Comparison of ENCODE assay signal across 23 cellular contexts in genomic region chr4:78468272-78468671, GRCh38.
DNase-seq lines count a peak whose midpoint lies in the region; ATAC-seq, FAIRE-seq and TF ChIP-seq lines count a peak whose summit lies in the region.
"Had no signal": no experiment of that assay in that cellular context is flagged by ENCODE, and none has a peak within 500 bp of the region (broad histone marks: within the 10 kb centered on the region; RNA-seq: fewer than 3 reads in every experiment).

No MANE protein-coding gene starts in this region.

- TF ChIP-seq CTCF in HepG2 (CRISPR knock-in tag; IDR thresholded peaks at IDR 0.05) (no peak), right lobe of liver (IDR thresholded peaks at IDR 0.05) (no peak), nephron progenitor cell (IDR thresholded peaks at IDR 0.05) (no peak)

- H3K4me2 ChIP-seq in HepG2 (ENCODE audit: low read depth, low read length), result no peak overlapping the region
- H3K4me2 ChIP-seq: BLaER1 had no signal

- DNase-seq in HepG2 (ENCODE audit: low spot score), result no peak
- no peak for DNase-seq in right lobe of liver
- DNase-seq in nephron progenitor cell, result no peak
- no peak for DNase-seq in stimulated activated naive CD8-positive, alpha-beta T cell treated with anti-CD3 and anti-CD28 coated beads, Interleukin-15, amount 100 ng/mL, for 72 hours
- no peak for DNase-seq in activated T-cell treated with anti-CD3 and anti-CD28 coated beads, Interleukin-2, amount 50 U/mL, for 24 hours
- DNase-seq: 8988T; ACHN; BE2C; C1 segment of cervical spinal cord; Calu3; CD4-positive, alpha-beta memory T cell; CD4-positive, CD25-positive, alpha-beta regulatory T cell; CD8-positive, alpha-beta memory T cell; COR-L47; DMS79 treated with DMSO at 0.1 percent for 48 hours; GF-D8 had no signal

- no peak overlapping the region for H2AFZ ChIP-seq in HepG2 (ENCODE audit: low read length)

- no peaks in the 10 kb centered on the region for H3K79me2 ChIP-seq in HepG2 (ENCODE audit: insufficient read depth, low read length)

- in situ Hi-C loops in HepG2 (cut with HindIII; ENCODE audit: extremely low pct_ligation_motif_present, low pct_unique_long_range_greater_than_20kb), result no loop called here

- H4K20me1 ChIP-seq in HepG2 (ENCODE audit: insufficient read depth, low read length), result no peaks in the 10 kb centered on the region
- H4K20me1 ChIP-seq: BLaER1 had no signal

- no peak for FAIRE-seq in HepG2 (lab: Jason Lieb, UNC)
- FAIRE-seq: A204.1, D721Med, G401.6, GM12891, GM19239 had no signal

- CTCF ChIA-PET in HepG2 (lab: Yijun Ruan, JAX; ENCODE audit: low intra/inter-chr PET ratio, low total read pairs), result no interaction called here

- H3K36me3 Mint-ChIP-seq in nephron progenitor cell (ENCODE audit: low read depth), result peaks cover 83% of the 10 kb centered on the region
- H3K36me3 Mint-ChIP-seq in activated T-cell treated with anti-CD3 and anti-CD28 coated beads, Interleukin-2, amount 50 U/mL, for 24 hours (ENCODE audit: low read depth), result no peaks in the 10 kb centered on the region
- H3K36me3 Mint-ChIP-seq: CD14-positive monocyte; CD4-positive, alpha-beta memory T cell; CD4-positive, CD25-positive, alpha-beta regulatory T cell; CD8-positive, alpha-beta memory T cell had no signal

- no peak for TF ChIP-seq RAD21 in HepG2 (CRISPR knock-in tag; IDR thresholded peaks at IDR 0.05)

- H3K4me3 ChIP-seq in HepG2 (replicated peaks in 1 of 3; ENCODE audit: insufficient read depth in 1 of 3, low read depth in 2 of 3, low read length in 3 of 3), result no peak overlapping the region
- no peak overlapping the region for H3K4me3 ChIP-seq in right lobe of liver
- H3K4me3 ChIP-seq: BLaER1 had no signal

- H3K27ac ChIP-seq in HepG2 (ENCODE audit: extremely low read length, insufficient read depth, low read length) (no peak overlapping the region), right lobe of liver (no peak overlapping the region)
- H3K27ac ChIP-seq: BLaER1 had no signal

- no peaks in the 10 kb centered on the region for H3K4me1 Mint-ChIP-seq in nephron progenitor cell
- no peaks in the 10 kb centered on the region for H3K4me1 Mint-ChIP-seq in stimulated activated naive CD8-positive, alpha-beta T cell treated with anti-CD3 and anti-CD28 coated beads, Interleukin-15, amount 100 ng/mL, for 72 hours
- H3K4me1 Mint-ChIP-seq in activated T-cell treated with anti-CD3 and anti-CD28 coated beads, Interleukin-2, amount 50 U/mL, for 24 hours (ENCODE audit: low read depth), result no peaks in the 10 kb centered on the region
- H3K4me1 Mint-ChIP-seq: CD14-positive monocyte; CD4-positive, alpha-beta memory T cell; CD4-positive, CD25-positive, alpha-beta regulatory T cell; CD8-positive, alpha-beta memory T cell had no signal

- TF ChIP-seq EP300 in HepG2 (IDR thresholded peaks at IDR 0.05; ENCODE audit: low read depth in 2 of 2, low read length in 2 of 2) (no peak), HepG2 (CRISPR knock-in tag; IDR thresholded peaks at IDR 0.05; ENCODE audit: borderline replicate concordance) (no peak)

- H3K27ac Mint-ChIP-seq in nephron progenitor cell, result peak overlapping the region; percentile 1
- no peak overlapping the region for H3K27ac Mint-ChIP-seq in stimulated activated naive CD8-positive, alpha-beta T cell treated with anti-CD3 and anti-CD28 coated beads, Interleukin-15, amount 100 ng/mL, for 72 hours
- H3K27ac Mint-ChIP-seq in activated T-cell treated with anti-CD3 and anti-CD28 coated beads, Interleukin-2, amount 50 U/mL, for 24 hours, result no peak overlapping the region
- H3K27ac Mint-ChIP-seq: CD14-positive monocyte; CD4-positive, alpha-beta memory T cell; CD4-positive, CD25-positive, alpha-beta regulatory T cell had no signal

- no peak overlapping the region for H3K4me3 Mint-ChIP-seq in nephron progenitor cell
- H3K4me3 Mint-ChIP-seq in stimulated activated naive CD8-positive, alpha-beta T cell treated with anti-CD3 and anti-CD28 coated beads, Interleukin-15, amount 100 ng/mL, for 72 hours, result no peak overlapping the region
- H3K4me3 Mint-ChIP-seq in activated T-cell treated with anti-CD3 and anti-CD28 coated beads, Interleukin-2, amount 50 U/mL, for 24 hours, result no peak overlapping the region
- H3K4me3 Mint-ChIP-seq: CD14-positive monocyte; CD4-positive, alpha-beta memory T cell; CD4-positive, CD25-positive, alpha-beta regulatory T cell; CD8-positive, alpha-beta memory T cell had no signal

- no peaks in the 10 kb centered on the region for H3K4me1 ChIP-seq in HepG2 (ENCODE audit: insufficient read depth, low read length)
- no peaks in the 10 kb centered on the region for H3K4me1 ChIP-seq in right lobe of liver
- H3K4me1 ChIP-seq: BE2C, BLaER1 had no signal

- 82% methylated on average over 3 of the region's 3 CpGs for WGBS in HepG2 (ENCODE audit: low lambda C conversion rate)
- 49% methylated on average over 3 of the region's 3 CpGs for WGBS in right lobe of liver (ENCODE audit: insufficient coverage, low coverage, low lambda C conversion rate, missing lambda C conversion rate)

- H3K9ac ChIP-seq in HepG2 (ENCODE audit: insufficient read depth, low read depth, low read length), result no peak overlapping the region
- H3K9ac ChIP-seq: BLaER1 had no signal

- TF ChIP-seq POLR2A in HepG2 (IDR thresholded peaks at IDR 0.05; ENCODE audit: insufficient read depth in 1 of 2, low read depth in 2 of 2, low read length in 2 of 2), result no peak
- no peak for TF ChIP-seq POLR2A in right lobe of liver (IDR thresholded peaks at IDR 0.05)

- BruUV-seq in HepG2 (replicated peaks; lab: Mats Ljungman, UMichigan), result no TSS peak

- POLR2A ChIA-PET in HepG2 (lab: Yijun Ruan, JAX), result no interaction called here

- ATAC-seq in HepG2 (no peak), right lobe of liver (no peak)
- no peak for ATAC-seq in stimulated activated naive CD8-positive, alpha-beta T cell treated with anti-CD3 and anti-CD28 coated beads, Interleukin-15, amount 100 ng/mL, for 72 hours

- H3K27me3 ChIP-seq in HepG2 (ENCODE audit: control insufficient read depth in 1 of 2, insufficient read depth in 2 of 2, low read length in 2 of 2), result no peaks in the 10 kb centered on the region
- H3K27me3 ChIP-seq in right lobe of liver, result no peaks in the 10 kb centered on the region
- H3K27me3 ChIP-seq: BE2C, BLaER1 had no signal

- H3K9me3 ChIP-seq in HepG2 (ENCODE audit: low read length) (no peaks in the 10 kb centered on the region), right lobe of liver (no peaks in the 10 kb centered on the region)
- H3K9me3 ChIP-seq: BE2C, BLaER1 had no signal

- intact Hi-C loops in HepG2 (cut with micrococcal nuclease; ENCODE audit: unreplicated experiment) (no loop called here), right lobe of liver (cut with DNase I) (no loop called here)

- no peaks in the 10 kb centered on the region for H3K9me3 Mint-ChIP-seq in nephron progenitor cell
- H3K9me3 Mint-ChIP-seq in stimulated activated naive CD8-positive, alpha-beta T cell treated with anti-CD3 and anti-CD28 coated beads, Interleukin-15, amount 100 ng/mL, for 72 hours, result peaks cover 0 to 5% of the 10 kb centered on the region in 2 donors
- no peaks in the 10 kb centered on the region for H3K9me3 Mint-ChIP-seq in activated T-cell treated with anti-CD3 and anti-CD28 coated beads, Interleukin-2, amount 50 U/mL, for 24 hours

- peaks cover 9% of the 10 kb centered on the region for H3K27me3 Mint-ChIP-seq in nephron progenitor cell (ENCODE audit: low read depth, poor library complexity)
- peaks cover 12% of the 10 kb centered on the region for H3K27me3 Mint-ChIP-seq in stimulated activated naive CD8-positive, alpha-beta T cell treated with anti-CD3 and anti-CD28 coated beads, Interleukin-15, amount 100 ng/mL, for 72 hours
- H3K27me3 Mint-ChIP-seq in activated T-cell treated with anti-CD3 and anti-CD28 coated beads, Interleukin-2, amount 50 U/mL, for 24 hours, result peaks cover 4% of the 10 kb centered on the region

- peaks cover 24 to 66% of the 10 kb centered on the region in 2 experiments for H3K36me3 ChIP-seq in HepG2 (replicated peaks in 1 of 2; ENCODE audit: control insufficient read depth in 1 of 2, insufficient read depth in 2 of 2, low read length in 2 of 2)
- no peaks in the 10 kb centered on the region for H3K36me3 ChIP-seq in right lobe of liver
- H3K36me3 ChIP-seq: BLaER1 had no signal

TF ChIP-seq in HepG2, 621 proteins besides CTCF, POLR2A, EP300 and RAD21:
- TF ChIP-seq RXRA (CRISPR knock-in tag; IDR thresholded peaks at IDR 0.05) (no peak), CREB1 (IDR thresholded peaks at IDR 0.05) (0 out of 2 replicates have a peak, but pooled peaks have one; percentile 34), CREB1 (CRISPR knock-in tag; IDR thresholded peaks at IDR 0.05) (no peak)
